ENCODE assay signal across 8 cellular contexts in genomic region chr7:113698556-113699220, GRCh38.
A peak's percentile ranks its signal among the peaks of the same experiment; 100 is the strongest.
DNase-seq lines count a peak whose midpoint lies in the region; ATAC-seq and TF ChIP-seq lines count a peak whose summit lies in the region.

No MANE protein-coding gene starts in this region.

- H3K27ac Mint-ChIP-seq in activated T-helper 17 cell treated with anti-CD3 and anti-CD28 coated beads, Interleukin-2, amount 50 U/mL, for 72 hours: no peak overlapping the region
- H3K27ac Mint-ChIP-seq in activated CD4-positive, alpha-beta memory T cell treated with anti-CD3 and anti-CD28 coated beads, Interleukin-2, amount 10 ng/mL, durations not matched to agents 7 days and 5 days: no peak overlapping the region

- H3K27me3 ChIP-seq in WERI-Rb-1 (ENCODE audit: insufficient read depth, low read depth, severe bottlenecking): no peaks in the 10 kb centered on the region

- POLR2A ChIA-PET in AG04449 (lab: Yijun Ruan, JAX): no interaction called here
- POLR2A ChIA-PET in activated CD4-positive, alpha-beta memory T cell treated with anti-CD3 and anti-CD28 coated beads, Interleukin-2, amount 10 ng/mL, durations not matched to agents 7 days and 5 days (lab: Charles Lee): no interaction called here

- H3K36me3 ChIP-seq in WERI-Rb-1: no peaks in the 10 kb centered on the region

- TF ChIP-seq CTCF in AG04449 (IDR thresholded peaks at IDR 0.05; ENCODE audit: insufficient read depth, low read length, missing control alignments) (peak; percentile 61), GM13976 (IDR thresholded peaks at IDR 0.05; ENCODE audit: borderline replicate concordance, control extremely low read depth, extremely low read depth, insufficient read depth, missing control alignments) (peak; percentile 62), WERI-Rb-1 (IDR thresholded peaks at IDR 0.05; ENCODE audit: low read depth, low read length) (peak; percentile 50)

- no peaks in the 10 kb centered on the region for H3K9me3 ChIP-seq in WERI-Rb-1 (ENCODE audit: severe bottlenecking)

- CTCF ChIA-PET in AG04449 (lab: Yijun Ruan, JAX): interaction anchor here (1.0 to 1.9 kb wide), 2 partner anchors 8 to 14 kb away, joined by 4 to 6 read pairs; no protein-coding TSS in a partner anchor
- CTCF ChIA-PET in activated CD4-positive, alpha-beta memory T cell treated with anti-CD3 and anti-CD28 coated beads, Interleukin-2, amount 10 ng/mL, durations not matched to agents 7 days and 5 days (lab: Charles Lee): interaction anchor here (2.2 kb wide), 1 partner anchor 12 kb away, joined by 8 read pairs; no protein-coding TSS in a partner anchor

- H3K36me3 Mint-ChIP-seq in activated T-helper 17 cell treated with anti-CD3 and anti-CD28 coated beads, Interleukin-2, amount 50 U/mL, for 72 hours (ENCODE audit: low read depth): no peaks in the 10 kb centered on the region
- H3K36me3 Mint-ChIP-seq in activated CD4-positive, alpha-beta memory T cell treated with anti-CD3 and anti-CD28 coated beads, Interleukin-2, amount 10 ng/mL, durations not matched to agents 7 days and 5 days (ENCODE audit: low read depth): no peaks in the 10 kb centered on the region

- H3K4me3 ChIP-seq in AG04449 (ENCODE audit: low read depth, low read length): no peak overlapping the region
- H3K4me3 ChIP-seq in WERI-Rb-1 (ENCODE audit: low read depth, low read length): no peak overlapping the region

- in situ Hi-C loops in GM13976 (cut with MboI; ENCODE audit: low sequenced_read_pairs, unreplicated experiment): no loop called here

- peak; percentile 2 for DNase-seq in AG04449 (ENCODE audit: low read depth, low spot score)
- DNase-seq in GM13976 (ENCODE audit: low spot score): peak; percentile 11
- peak; percentile 38 for DNase-seq in LoVo (ENCODE audit: low spot score)
- no peak for DNase-seq in WERI-Rb-1
- peak; percentile 37 for DNase-seq in kidney tubule cell (ENCODE audit: low spot score)
- DNase-seq in activated CD4-positive, alpha-beta memory T cell treated with anti-CD3 and anti-CD28 coated beads, Interleukin-2, amount 10 ng/mL, durations not matched to agents 7 days and 5 days: no peak

- H3K4me3 Mint-ChIP-seq in activated T-helper 17 cell treated with anti-CD3 and anti-CD28 coated beads, Interleukin-2, amount 50 U/mL, for 72 hours: no peak overlapping the region
- H3K4me3 Mint-ChIP-seq in activated CD4-positive, alpha-beta memory T cell treated with anti-CD3 and anti-CD28 coated beads, Interleukin-2, amount 10 ng/mL, durations not matched to agents 7 days and 5 days: no peak overlapping the region

- no peak overlapping the region for H3K27ac ChIP-seq in WERI-Rb-1

- ATAC-seq in HG03439 (IDR thresholded peaks at IDR 0.05; ENCODE audit: unreplicated experiment): no peak
- ATAC-seq in activated T-helper 17 cell treated with anti-CD3 and anti-CD28 coated beads, Interleukin-2, amount 50 U/mL, for 72 hours (replicated peaks): no peak

- no peaks in the 10 kb centered on the region for H3K4me1 Mint-ChIP-seq in activated T-helper 17 cell treated with anti-CD3 and anti-CD28 coated beads, Interleukin-2, amount 50 U/mL, for 72 hours
- H3K4me1 Mint-ChIP-seq in activated CD4-positive, alpha-beta memory T cell treated with anti-CD3 and anti-CD28 coated beads, Interleukin-2, amount 10 ng/mL, durations not matched to agents 7 days and 5 days: no peaks in the 10 kb centered on the region

- H3K27me3 Mint-ChIP-seq in activated T-helper 17 cell treated with anti-CD3 and anti-CD28 coated beads, Interleukin-2, amount 50 U/mL, for 72 hours: peaks cover 2% of the 10 kb centered on the region
- no peaks in the 10 kb centered on the region for H3K27me3 Mint-ChIP-seq in activated CD4-positive, alpha-beta memory T cell treated with anti-CD3 and anti-CD28 coated beads, Interleukin-2, amount 10 ng/mL, durations not matched to agents 7 days and 5 days

- no peaks in the 10 kb centered on the region for H3K9me3 Mint-ChIP-seq in activated T-helper 17 cell treated with anti-CD3 and anti-CD28 coated beads, Interleukin-2, amount 50 U/mL, for 72 hours
- H3K9me3 Mint-ChIP-seq in activated CD4-positive, alpha-beta memory T cell treated with anti-CD3 and anti-CD28 coated beads, Interleukin-2, amount 10 ng/mL, durations not matched to agents 7 days and 5 days: no peaks in the 10 kb centered on the region

Comparison
In these comparisons a context has a peak if more than half of its experiments do, and no peak if none do; other contexts are left out.
1. DNase-seq: peak in AG04449 (single experiment), GM13976 (single experiment), LoVo (single experiment) and kidney tubule cell (single experiment); none in WERI-Rb-1 (single experiment) and activated CD4-positive, alpha-beta memory T cell treated with anti-CD3 and anti-CD28 coated beads, Interleukin-2, amount 10 ng/mL, durations not matched to agents 7 days and 5 days (single experiment).
2. Peak in every context shown above with its lines, with median percentiles within 50 percentile points of each other: CTCF ChIP-seq.